ENCODE assay signal across 1 cellular context in genomic region chr2:109632158-109632789, GRCh38.
TF ChIP-seq lines count a peak whose summit lies in the region.

No MANE protein-coding gene starts in this region.

TF ChIP-seq in HepG2, 621 proteins besides CTCF, POLR2A, EP300 and RAD21 (continued from another document and continues in another):
- TF ChIP-seq ZBTB4 (CRISPR knock-in tag; IDR thresholded peaks at IDR 0.05; ENCODE audit: borderline replicate concordance) (no peak), MED13 (CRISPR knock-in tag; IDR thresholded peaks at IDR 0.05) (0 out of 2 replicates have a peak, but pooled peaks have one; percentile 24), ATRX (CRISPR knock-in tag; IDR thresholded peaks at IDR 0.05; ENCODE audit: borderline replicate concordance) (no peak), ZNF574 (CRISPR knock-in tag; IDR thresholded peaks at IDR 0.05) (peak; percentile 59; the same call in 1 of the 2 replicates), SRY (CRISPR knock-in tag; IDR thresholded peaks at IDR 0.05) (no peak), E2F5 (CRISPR knock-in tag; conservative IDR thresholded peaks at IDR 0.05) (no peak), USF2 (IDR thresholded peaks at IDR 0.05; ENCODE audit: low read depth, low read length) (no peak), USF2 (CRISPR knock-in tag; IDR thresholded peaks at IDR 0.05; ENCODE audit: borderline replicate concordance) (no peak), THYN1 (CRISPR knock-in tag; IDR thresholded peaks at IDR 0.05; ENCODE audit: borderline replicate concordance, low read depth) (no peak), PITX1 (CRISPR knock-in tag; IDR thresholded peaks at IDR 0.05) (peak; percentile 80), YY1 (IDR thresholded peaks at IDR 0.05; ENCODE audit: insufficient read depth, insufficient replicate concordance, low read depth, low read length) (no peak), HIVEP1 (CRISPR knock-in tag; IDR thresholded peaks at IDR 0.05) (peak; percentile 78; the same call in 1 of the 2 replicates), TRIM24 (CRISPR knock-in tag; IDR thresholded peaks at IDR 0.05) (peak; percentile 66; the same call in 1 of the 2 replicates), TP53 (CRISPR knock-in tag; conservative IDR thresholded peaks at IDR 0.05) (no peak), HOMEZ (CRISPR knock-in tag; IDR thresholded peaks at IDR 0.05; ENCODE audit: low read depth) (peak; percentile 37; the same call in 1 of the 2 replicates), ZNF552 (CRISPR knock-in tag; IDR thresholded peaks at IDR 0.05; ENCODE audit: borderline replicate concordance) (no peak), KDM5A (IDR thresholded peaks at IDR 0.05; ENCODE audit: borderline replicate concordance, low read length) (no peak), IRX3 (CRISPR knock-in tag; IDR thresholded peaks at IDR 0.05; ENCODE audit: borderline replicate concordance, low read depth) (0 out of 2 replicates have a peak, but pooled peaks have one; percentile 48), SIX1 (CRISPR knock-in tag; IDR thresholded peaks at IDR 0.05; ENCODE audit: borderline replicate concordance) (peak; percentile 74; the same call in 1 of the 2 replicates), SOX5 (CRISPR knock-in tag; IDR thresholded peaks at IDR 0.05; ENCODE audit: borderline replicate concordance) (peak; percentile 81), ASH2L (IDR thresholded peaks at IDR 0.05; ENCODE audit: insufficient read length, low read depth, low read length) (peak; percentile 60), REL (CRISPR knock-in tag; conservative IDR thresholded peaks at IDR 0.05) (no peak), JARID2 (CRISPR knock-in tag; IDR thresholded peaks at IDR 0.05; ENCODE audit: insufficient replicate concordance) (no peak), REPIN1 (CRISPR knock-in tag; IDR thresholded peaks at IDR 0.05; ENCODE audit: borderline replicate concordance, low read depth) (0 out of 2 replicates have a peak, but pooled peaks have one; percentile 28), CREB1 (IDR thresholded peaks at IDR 0.05) (no peak), CREB1 (CRISPR knock-in tag; IDR thresholded peaks at IDR 0.05) (no peak), FOXK2 (IDR thresholded peaks at IDR 0.05) (no peak), POGZ (CRISPR knock-in tag; IDR thresholded peaks at IDR 0.05) (peak; percentile 75), ZNF615 (CRISPR knock-in tag; IDR thresholded peaks at IDR 0.05; ENCODE audit: borderline replicate concordance) (peak; percentile 76; the same call in 1 of the 2 replicates), KLF16 (CRISPR knock-in tag; IDR thresholded peaks at IDR 0.05) (peak; percentile 43 to 73; a peak in 1 of 4 replicates), ARID3A (IDR thresholded peaks at IDR 0.05; ENCODE audit: low read depth, low read length) (peak; percentile 40; the same call in 1 of the 2 replicates), GMEB1 (CRISPR knock-in tag; IDR thresholded peaks at IDR 0.05; ENCODE audit: borderline replicate concordance) (no peak), ZFP90 (CRISPR knock-in tag; IDR thresholded peaks at IDR 0.05; ENCODE audit: borderline replicate concordance) (peak; percentile 36; the same call in 1 of the 2 replicates), ZBTB10 (CRISPR knock-in tag; IDR thresholded peaks at IDR 0.05; ENCODE audit: borderline replicate concordance) (no peak), ZNF460 (CRISPR knock-in tag; IDR thresholded peaks at IDR 0.05; ENCODE audit: borderline replicate concordance) (no peak; the same call in 1 of the 2 replicates), TBX3 (IDR thresholded peaks at IDR 0.05; ENCODE audit: borderline replicate concordance) (no peak), ZBTB1 (CRISPR knock-in tag; IDR thresholded peaks at IDR 0.05; ENCODE audit: borderline replicate concordance) (no peak), ZNF597 (CRISPR knock-in tag; IDR thresholded peaks at IDR 0.05) (no peak), IKZF5 (CRISPR knock-in tag; IDR thresholded peaks at IDR 0.05) (peak; percentile 96), THAP11 (CRISPR knock-in tag; IDR thresholded peaks at IDR 0.05) (peak; percentile 77), ARNT (IDR thresholded peaks at IDR 0.05) (no peak), ZNF12 (CRISPR knock-in tag; IDR thresholded peaks at IDR 0.05) (no peak)
